Comparison of ENCODE assay signal across 8 cellular contexts in the genomic region with DNA sequence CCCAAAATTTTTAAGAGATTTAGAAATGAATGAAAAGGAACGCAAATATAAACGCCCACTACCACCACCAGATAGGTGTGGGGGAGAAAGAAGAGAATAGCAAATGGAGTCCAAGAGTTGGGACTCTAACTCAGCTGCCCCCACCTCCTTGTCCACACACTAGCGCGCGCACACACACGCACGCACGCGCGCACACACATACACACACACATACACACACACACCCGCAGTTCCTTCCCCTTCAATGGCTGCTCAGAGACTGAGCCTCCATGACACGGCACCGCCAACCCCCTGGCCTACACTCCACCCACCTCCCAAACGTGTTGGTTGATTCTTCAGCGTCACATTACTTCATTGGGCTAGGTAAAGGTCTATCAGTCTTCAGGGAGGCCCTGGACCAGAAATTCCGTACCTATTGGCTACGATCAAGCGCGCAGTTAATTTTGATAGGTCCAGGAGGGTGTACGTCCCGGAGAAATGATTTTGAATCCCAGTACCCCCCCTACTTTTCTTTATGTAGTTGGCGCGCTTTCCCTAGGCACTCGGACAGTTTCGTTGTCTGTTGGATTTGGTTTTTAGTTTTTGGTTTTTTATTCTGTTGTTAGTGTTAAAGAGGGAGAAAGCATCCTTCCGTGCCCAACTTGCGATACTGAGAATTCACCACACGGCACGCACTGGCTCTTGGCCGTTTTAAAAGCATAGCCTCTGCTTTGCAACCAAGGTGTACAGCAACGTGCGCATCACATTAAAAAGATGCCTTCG. TPM values are rescaled to one million over a fixed set of nuclear protein-coding genes. Genes with fewer than 3 reads are reported as not detected.
DNase-seq lines count a peak whose midpoint lies in the region; ATAC-seq, FAIRE-seq and TF ChIP-seq lines count a peak whose summit lies in the region.

TSS of gene ANP32E (minus strand) at position 261 of the 762 bp plus-strand sequence. CDS start 326 bp downstream, outside the sequence.

- peak; percentile 89 for ATAC-seq in HG02840 (IDR thresholded peaks at IDR 0.05; ENCODE audit: low FRiP score, unreplicated experiment)

- peak within 1 kb of the TSS; percentile 90 for H3K4me2 ChIP-seq in parathyroid adenoma (ENCODE audit: low read length)

- peak; percentile 97 for FAIRE-seq in GM12891 (lab: Jason Lieb, UNC)

- no peaks in the 10 kb centered on the region for H3K79me2 ChIP-seq in parathyroid adenoma

- TF ChIP-seq POLR2A in GM12891 (IDR thresholded peaks at IDR 0.05; ENCODE audit: low read depth, low read length) (peak; percentile 99), tibial nerve (IDR thresholded peaks at IDR 0.05) (peak; percentile 58 to 93)

- H3K36me3 ChIP-seq in adipocyte (ENCODE audit: control insufficient read depth, insufficient read depth, low read length, severe bottlenecking), result no peaks in the 10 kb centered on the region
- no peaks in the 10 kb centered on the region for H3K36me3 ChIP-seq in cardiac muscle cell
- H3K36me3 ChIP-seq in parathyroid adenoma (ENCODE audit: control insufficient read depth, insufficient read depth, low read length), result no peaks in the 10 kb centered on the region
- H3K36me3 ChIP-seq in tibial nerve, result peaks cover 0 to 3% (median 0%) of the 10 kb centered on the region in 3 donors

- no peak for TF ChIP-seq CTCF in cardiac muscle cell (IDR thresholded peaks at IDR 0.05; ENCODE audit: low read depth, low read length)
- no peak for TF ChIP-seq CTCF in parathyroid adenoma (IDR thresholded peaks at IDR 0.05)
- TF ChIP-seq CTCF in tibial nerve (IDR thresholded peaks at IDR 0.05), result peak in 2 of 5 experiments; percentile 11 to 53

- peak within 1 kb of the TSS; percentile 97 for H3K4me3 ChIP-seq in adipocyte (ENCODE audit: low read length)
- peak within 1 kb of the TSS; percentile 96 for H3K4me3 ChIP-seq in cardiac muscle cell
- peak within 1 kb of the TSS; percentile 94 for H3K4me3 ChIP-seq in parathyroid adenoma (ENCODE audit: low read depth, low read length)
- H3K4me3 ChIP-seq in tibial nerve, result peak within 1 kb of the TSS; percentile 62 to 100 (median 83)

- peak within 1 kb of the TSS; percentile 88 for H3K27ac ChIP-seq in cardiac muscle cell
- H3K27ac ChIP-seq in parathyroid adenoma, result peak within 1 kb of the TSS; percentile 95
- peak within 1 kb of the TSS; percentile 94 to 100 (median 98) for H3K27ac ChIP-seq in tibial nerve

- H3K27me3 ChIP-seq in adipocyte (replicated peaks; ENCODE audit: control insufficient read depth, insufficient read depth, low read length) (no peaks in the 10 kb centered on the region), cardiac muscle cell (no peaks in the 10 kb centered on the region), parathyroid adenoma (ENCODE audit: control insufficient read depth, insufficient read depth, low read length) (no peaks in the 10 kb centered on the region), tibial nerve (no peaks in the 10 kb centered on the region)

- peak; percentile 85 for DNase-seq in GM12891 (ENCODE audit: insufficient read length, low spot score)
- DNase-seq in NCI-H1436 (lab: John Stamatoyannopoulos, UW), result peak; percentile 98
- DNase-seq in T follicular helper cell (ENCODE audit: low read depth), result peak; percentile 91
- peak; percentile 99 for DNase-seq in adipocyte (ENCODE audit: low read depth)
- peak; percentile 97 to 100 for DNase-seq in cardiac muscle cell (ENCODE audit: low read depth in 1 of 2, low spot score in 1 of 2)
- DNase-seq in tibial nerve (ENCODE audit: low spot score in 2 of 2), result peak; percentile 90 to 96

- H3K4me1 ChIP-seq in adipocyte (ENCODE audit: control insufficient read depth, insufficient read depth, low read length), result peaks cover 17% of the 10 kb centered on the region
- H3K4me1 ChIP-seq in cardiac muscle cell (ENCODE audit: low read depth), result no peaks in the 10 kb centered on the region
- peaks cover 2% of the 10 kb centered on the region for H3K4me1 ChIP-seq in parathyroid adenoma
- H3K4me1 ChIP-seq in tibial nerve, result peaks cover 0 to 20% (median 10%) of the 10 kb centered on the region in 4 donors

- peak; percentile 71 to 99 for TF ChIP-seq EP300 in tibial nerve (IDR thresholded peaks at IDR 0.05)

- WGBS in tibial nerve, 2 donors, result 0 to 1% methylated on average over 33 of the region's 33 CpGs

- peak within 1 kb of the TSS; percentile 83 for H2AFZ ChIP-seq in parathyroid adenoma

- H3K9me3 ChIP-seq in adipocyte (ENCODE audit: control insufficient read depth, low read length) (no peaks in the 10 kb centered on the region), cardiac muscle cell (ENCODE audit: low read depth) (no peaks in the 10 kb centered on the region), parathyroid adenoma (ENCODE audit: control insufficient read depth, low read length) (no peaks in the 10 kb centered on the region), tibial nerve (no peaks in the 10 kb centered on the region)

- H3K9ac ChIP-seq in adipocyte (ENCODE audit: low read length) (peak within 1 kb of the TSS; percentile 96), parathyroid adenoma (peak within 1 kb of the TSS; percentile 87)

TF ChIP-seq in GM12891, 5 proteins besides CTCF, POLR2A, EP300 and RAD21:
- TF ChIP-seq TAF1 (IDR thresholded peaks at IDR 0.05; ENCODE audit: low read depth, low read length) (peak; percentile 100), PAX5 (IDR thresholded peaks at IDR 0.05; ENCODE audit: insufficient read depth, low read length, severe bottlenecking) (no peak), POLR2AphosphoS5 (IDR thresholded peaks at IDR 0.05; ENCODE audit: low read depth, low read length) (peak; percentile 95), POU2F2 (IDR thresholded peaks at IDR 0.05; ENCODE audit: low read depth, low read length) (peak; percentile 83), SPI1 (IDR thresholded peaks at IDR 0.05; ENCODE audit: low read depth, low read length) (peak; percentile 42)

RNA-seq across cellular contexts. Expression of gene ANP32E, which starts in this region (rescaled TPM):
- 65.6 TPM for polyA plus RNA-seq in GM12891 (2012; ENCODE audit: low read depth, missing spikeins)
- 21.9 and 38.5 TPM in 2 replicates for total RNA-seq in cardiac muscle cell
- 36.8 and 60.9 TPM in 2 replicates for polyA plus RNA-seq in cardiac muscle cell
- total RNA-seq in tibial nerve, result 10 to 100 TPM; 17.7 to 29.9 (median 23.7) TPM

Comparison
In these comparisons a context has a peak if more than half of its experiments do, and no peak if none do; other contexts are left out.
1. Peak in every context shown above with its lines: DNase-seq, ATAC-seq, H3K4me3 ChIP-seq and H3K27ac ChIP-seq.